ENCODE assay signal across 12 cellular contexts in the genomic region with DNA sequence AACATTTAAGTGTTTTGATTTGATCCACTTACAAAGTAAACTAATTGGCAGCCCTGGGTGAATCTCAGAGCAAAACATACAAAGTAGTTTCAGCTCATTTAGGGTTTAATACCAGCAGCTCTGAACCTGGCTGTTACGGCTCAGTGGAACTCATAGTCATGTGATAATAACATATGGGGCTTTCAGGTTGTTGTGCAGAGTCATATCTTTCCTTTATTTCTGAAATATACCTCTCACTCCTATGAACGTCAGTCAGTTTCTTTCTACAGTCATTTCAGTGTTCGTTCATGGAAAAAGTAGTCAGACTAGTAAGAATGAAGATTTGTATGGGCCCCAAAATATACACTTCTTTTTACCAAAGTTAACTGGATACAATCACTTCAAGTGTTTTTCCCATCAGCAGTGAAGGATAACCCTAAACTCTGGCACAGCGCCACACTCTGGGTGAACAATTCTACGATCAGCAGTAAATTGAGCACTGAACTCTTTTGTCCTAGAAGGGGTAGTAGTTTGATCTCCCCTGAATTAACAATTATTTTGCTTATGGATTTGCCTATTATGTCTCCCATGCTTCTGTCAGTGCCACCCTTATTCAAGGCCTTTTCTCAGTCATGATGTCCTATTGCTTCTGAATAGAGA.
A peak's percentile ranks its signal among the peaks of the same experiment; 100 is the strongest.
DNase-seq lines count a peak whose midpoint lies in the region; ATAC-seq lines count a peak whose summit lies in the region.
"Had no signal": no experiment of that assay in that cellular context is flagged by ENCODE, and none has a peak within 500 bp of the region (broad histone marks: within the 10 kb centered on the region; RNA-seq: fewer than 3 reads in every experiment).

No MANE protein-coding gene starts in this region.

- H2BK5ac ChIP-seq in mesendoderm (ENCODE audit: low read length) = no peak overlapping the region

- H4K8ac ChIP-seq in mesendoderm (ENCODE audit: low read depth, low read length) = no peak overlapping the region

- H3K27me3 Mint-ChIP-seq in activated CD4-positive, alpha-beta T cell treated with anti-CD3 and anti-CD28 coated beads, Interleukin-2, amount 10 ng/mL, durations not matched to agents 24 days and 14 days = no peaks in the 10 kb centered on the region
- H3K27me3 Mint-ChIP-seq: stimulated activated naive B cell treated with anti-CD40 and anti-IgM and Interleukin-4, amounts not matched to agents 10 μg/mL and 1 μg/mL and 100 μg/mL, for 72 hours had no signal

- H3K9me3 Mint-ChIP-seq in activated CD4-positive, alpha-beta T cell treated with anti-CD3 and anti-CD28 coated beads, Interleukin-2, amount 10 ng/mL, durations not matched to agents 24 days and 14 days = no peaks in the 10 kb centered on the region
- H3K9me3 Mint-ChIP-seq: stimulated activated naive B cell treated with anti-CD40 and anti-IgM and Interleukin-4, amounts not matched to agents 10 μg/mL and 1 μg/mL and 100 μg/mL, for 72 hours had no signal

- no peaks in the 10 kb centered on the region for H3K27me3 ChIP-seq in mesendoderm (ENCODE audit: insufficient read depth, low read length, poor library complexity)
- H3K27me3 ChIP-seq: colonic mucosa had no signal

- H3K56ac ChIP-seq in mesendoderm (ENCODE audit: low read length) = no peak overlapping the region

- no peaks in the 10 kb centered on the region for H3K4me1 ChIP-seq in mesendoderm (ENCODE audit: control insufficient read depth, low read depth, low read length)
- H3K4me1 ChIP-seq: colonic mucosa had no signal

- H3K9ac ChIP-seq in mesendoderm (ENCODE audit: low read length) = no peak overlapping the region

- H3K4ac ChIP-seq in mesendoderm (ENCODE audit: low read depth, low read length) = no peak overlapping the region

- H3K4me3 ChIP-seq in mesendoderm (ENCODE audit: low read length) = no peak overlapping the region
- H3K4me3 ChIP-seq: colonic mucosa, skin epidermis had no signal

- H2BK15ac ChIP-seq in mesendoderm (replicated peaks; ENCODE audit: low read depth) = no peak overlapping the region

- no peaks in the 10 kb centered on the region for H3K36me3 ChIP-seq in mesendoderm (ENCODE audit: control insufficient read depth, insufficient read depth, low read length)
- H3K36me3 ChIP-seq: colonic mucosa had no signal

- peak; percentile 85 for ATAC-seq in GM21825 (IDR thresholded peaks at IDR 0.05; ENCODE audit: unreplicated experiment)
- peak; percentile 97 for ATAC-seq in HG03280 (IDR thresholded peaks at IDR 0.05; ENCODE audit: unreplicated experiment)
- ATAC-seq in Right ventricle myocardium inferior = no peak

- WGBS in mesendoderm (ENCODE audit: extremely low coverage, insufficient coverage, low lambda C conversion rate) = no CpG with 5 or more reads among the region's 5 CpGs

- H3K4me1 Mint-ChIP-seq in activated CD4-positive, alpha-beta T cell treated with anti-CD3 and anti-CD28 coated beads, Interleukin-2, amount 10 ng/mL, durations not matched to agents 24 days and 14 days = no peaks in the 10 kb centered on the region
- H3K4me1 Mint-ChIP-seq: stimulated activated naive B cell treated with anti-CD40 and anti-IgM and Interleukin-4, amounts not matched to agents 10 μg/mL and 1 μg/mL and 100 μg/mL, for 72 hours had no signal

- no peaks in the 10 kb centered on the region for H3K36me3 Mint-ChIP-seq in activated CD4-positive, alpha-beta T cell treated with anti-CD3 and anti-CD28 coated beads, Interleukin-2, amount 10 ng/mL, durations not matched to agents 24 days and 14 days (ENCODE audit: low read depth)
- H3K36me3 Mint-ChIP-seq: stimulated activated naive B cell treated with anti-CD40 and anti-IgM and Interleukin-4, amounts not matched to agents 10 μg/mL and 1 μg/mL and 100 μg/mL, for 72 hours had no signal

- no peak overlapping the region for H2AK5ac ChIP-seq in mesendoderm (ENCODE audit: low read length)

- H3K4me3 Mint-ChIP-seq in activated CD4-positive, alpha-beta T cell treated with anti-CD3 and anti-CD28 coated beads, Interleukin-2, amount 10 ng/mL, durations not matched to agents 24 days and 14 days = no peak overlapping the region
- H3K4me3 Mint-ChIP-seq: stimulated activated naive B cell treated with anti-CD40 and anti-IgM and Interleukin-4, amounts not matched to agents 10 μg/mL and 1 μg/mL and 100 μg/mL, for 72 hours had no signal

- no peak overlapping the region for H3K27ac ChIP-seq in mesendoderm (ENCODE audit: low read depth, low read length)
- H3K27ac ChIP-seq: colonic mucosa, skin epidermis had no signal

- H3K23ac ChIP-seq in mesendoderm (ENCODE audit: low read length) = no peak overlapping the region

- H3K4me2 ChIP-seq in mesendoderm (ENCODE audit: low read length) = no peak overlapping the region

- intact Hi-C loops in Right ventricle myocardium inferior (cut with DNase I) = no loop called here
- intact Hi-C loops in activated CD4-positive, alpha-beta T cell treated with anti-CD3 and anti-CD28 coated beads, Interleukin-2, amount 10 ng/mL, durations not matched to agents 24 days and 14 days (cut with micrococcal nuclease) = no loop called here

- peak; percentile 17 for DNase-seq in NCI-H510A treated with DMSO at 0.1 percent for 48 hours (lab: John Stamatoyannopoulos, UW)
- no peak for DNase-seq in NCI-H510A (lab: John Stamatoyannopoulos, UW)
- DNase-seq in mesendoderm = peak; percentile 31
- no peak for DNase-seq in Right ventricle myocardium inferior (ENCODE audit: missing footprints)
- no peak for DNase-seq in islet precursor cell
- DNase-seq in activated CD4-positive, alpha-beta T cell treated with anti-CD3 and anti-CD28 coated beads, Interleukin-2, amount 10 ng/mL, durations not matched to agents 24 days and 14 days = no peak
- DNase-seq: activated effector memory CD4-positive, alpha-beta T cell treated with anti-CD3 and anti-CD28 coated beads, Interleukin-2, amount 50 U/mL, for 16 hours; colonic mucosa; stimulated activated naive B cell treated with anti-CD40 and anti-IgM and Interleukin-4, amounts not matched to agents 10 μg/mL and 1 μg/mL and 100 μg/mL, for 72 hours had no signal

- H3K79me2 ChIP-seq in mesendoderm (ENCODE audit: control insufficient read depth, insufficient read depth, low read length) = no peaks in the 10 kb centered on the region

- H3K79me1 ChIP-seq in mesendoderm (ENCODE audit: low read length) = no peaks in the 10 kb centered on the region

- H4K5ac ChIP-seq in mesendoderm (ENCODE audit: low read length) = no peak overlapping the region

- no peak overlapping the region for H3K18ac ChIP-seq in mesendoderm (ENCODE audit: low read length)

- H2BK120ac ChIP-seq in mesendoderm (ENCODE audit: low read depth, low read length) = no peak overlapping the region

- H3K27ac Mint-ChIP-seq in activated CD4-positive, alpha-beta T cell treated with anti-CD3 and anti-CD28 coated beads, Interleukin-2, amount 10 ng/mL, durations not matched to agents 24 days and 14 days = no peak overlapping the region
- H3K27ac Mint-ChIP-seq: stimulated activated naive B cell treated with anti-CD40 and anti-IgM and Interleukin-4, amounts not matched to agents 10 μg/mL and 1 μg/mL and 100 μg/mL, for 72 hours had no signal

Comparison
In these comparisons a context has a peak if more than half of its experiments do, and no peak if none do; other contexts are left out.
1. DNase-seq: peak in NCI-H510A treated with DMSO at 0.1 percent for 48 hours (single experiment) and mesendoderm (single experiment); none in NCI-H510A (single experiment), Right ventricle myocardium inferior (single experiment), islet precursor cell (single experiment) and activated CD4-positive, alpha-beta T cell treated with anti-CD3 and anti-CD28 coated beads, Interleukin-2, amount 10 ng/mL, durations not matched to agents 24 days and 14 days (single experiment).